Comparison of ENCODE assay signal across 1 cellular context in genomic region chr4:87006531-87007344, GRCh38.
A peak's percentile ranks its signal among the peaks of the same experiment; 100 is the strongest.
TF ChIP-seq lines count a peak whose summit lies in the region.

No MANE protein-coding gene starts in this region.

TF ChIP-seq in HepG2, 621 proteins besides CTCF, POLR2A, EP300 and RAD21 (continued from another document):
- TF ChIP-seq, protein P1, sequence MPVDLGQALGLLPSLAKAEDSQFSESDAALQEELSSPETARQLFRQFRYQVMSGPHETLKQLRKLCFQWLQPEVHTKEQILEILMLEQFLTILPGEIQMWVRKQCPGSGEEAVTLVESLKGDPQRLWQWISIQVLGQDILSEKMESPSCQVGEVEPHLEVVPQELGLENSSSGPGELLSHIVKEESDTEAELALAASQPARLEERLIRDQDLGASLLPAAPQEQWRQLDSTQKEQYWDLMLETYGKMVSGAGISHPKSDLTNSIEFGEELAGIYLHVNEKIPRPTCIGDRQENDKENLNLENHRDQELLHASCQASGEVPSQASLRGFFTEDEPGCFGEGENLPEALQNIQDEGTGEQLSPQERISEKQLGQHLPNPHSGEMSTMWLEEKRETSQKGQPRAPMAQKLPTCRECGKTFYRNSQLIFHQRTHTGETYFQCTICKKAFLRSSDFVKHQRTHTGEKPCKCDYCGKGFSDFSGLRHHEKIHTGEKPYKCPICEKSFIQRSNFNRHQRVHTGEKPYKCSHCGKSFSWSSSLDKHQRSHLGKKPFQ (CRISPR knock-in tag; IDR thresholded peaks at IDR 0.05; ENCODE audit: insufficient replicate concordance): peak; percentile 42
- TF ChIP-seq MED8 (CRISPR knock-in tag; IDR thresholded peaks at IDR 0.05; ENCODE audit: insufficient replicate concordance) (peak; percentile 20), ZNF207 (IDR thresholded peaks at IDR 0.05; ENCODE audit: borderline replicate concordance) (no peak), ZFP82 (CRISPR knock-in tag; IDR thresholded peaks at IDR 0.05; ENCODE audit: borderline replicate concordance) (0 out of 2 replicates have a peak, but pooled peaks have one; percentile 6), THAP7 (CRISPR knock-in tag; IDR thresholded peaks at IDR 0.05) (no peak), TFDP1 (CRISPR knock-in tag; IDR thresholded peaks at IDR 0.05; ENCODE audit: borderline replicate concordance) (peak; percentile 53; the same call in 1 of the 2 replicates), MIER3 (CRISPR knock-in tag; IDR thresholded peaks at IDR 0.05; ENCODE audit: borderline replicate concordance) (0 out of 2 replicates have a peak, but pooled peaks have one; percentile 9), REST (IDR thresholded peaks at IDR 0.05; ENCODE audit: borderline replicate concordance in 1 of 2, low read depth in 1 of 2, low read length in 2 of 2) (peak in 1 of 2 experiments; percentile 85; a peak in 3 of 4 replicates), ZNF225 (CRISPR knock-in tag; IDR thresholded peaks at IDR 0.05) (no peak; the same call in 1 of the 2 replicates), SNRNP70 (IDR thresholded peaks at IDR 0.05; ENCODE audit: low read depth, low read length) (no peak), CBX2 (IDR thresholded peaks at IDR 0.05; ENCODE audit: low read depth, low read length) (no peak), CBX2 (CRISPR knock-in tag; IDR thresholded peaks at IDR 0.05; ENCODE audit: low read depth) (0 out of 2 replicates have a peak, but pooled peaks have one; percentile 70), SMAD3 (CRISPR knock-in tag; IDR thresholded peaks at IDR 0.05) (no peak; the same call in 1 of the 2 replicates), TFAP4 (IDR thresholded peaks at IDR 0.05; ENCODE audit: borderline replicate concordance, low read depth) (no peak), TBX2 (CRISPR knock-in tag; IDR thresholded peaks at IDR 0.05; ENCODE audit: borderline replicate concordance) (peak; percentile 84), MAFF (IDR thresholded peaks at IDR 0.05; ENCODE audit: low read depth, low read length) (no peak), MED1 (CRISPR knock-in tag; IDR thresholded peaks at IDR 0.05) (peak; percentile 63), SP2 (CRISPR knock-in tag; IDR thresholded peaks at IDR 0.05) (no peak; the same call in 1 of the 2 replicates)
- TF ChIP-seq, protein P2, sequence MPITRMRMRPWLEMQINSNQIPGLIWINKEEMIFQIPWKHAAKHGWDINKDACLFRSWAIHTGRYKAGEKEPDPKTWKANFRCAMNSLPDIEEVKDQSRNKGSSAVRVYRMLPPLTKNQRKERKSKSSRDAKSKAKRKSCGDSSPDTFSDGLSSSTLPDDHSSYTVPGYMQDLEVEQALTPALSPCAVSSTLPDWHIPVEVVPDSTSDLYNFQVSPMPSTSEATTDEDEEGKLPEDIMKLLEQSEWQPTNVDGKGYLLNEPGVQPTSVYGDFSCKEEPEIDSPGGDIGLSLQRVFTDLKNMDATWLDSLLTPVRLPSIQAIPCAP (CRISPR knock-in tag; IDR thresholded peaks at IDR 0.05; ENCODE audit: low read depth): peak; percentile 24; the same call in 1 of the 2 replicates
- TF ChIP-seq, protein P3, sequence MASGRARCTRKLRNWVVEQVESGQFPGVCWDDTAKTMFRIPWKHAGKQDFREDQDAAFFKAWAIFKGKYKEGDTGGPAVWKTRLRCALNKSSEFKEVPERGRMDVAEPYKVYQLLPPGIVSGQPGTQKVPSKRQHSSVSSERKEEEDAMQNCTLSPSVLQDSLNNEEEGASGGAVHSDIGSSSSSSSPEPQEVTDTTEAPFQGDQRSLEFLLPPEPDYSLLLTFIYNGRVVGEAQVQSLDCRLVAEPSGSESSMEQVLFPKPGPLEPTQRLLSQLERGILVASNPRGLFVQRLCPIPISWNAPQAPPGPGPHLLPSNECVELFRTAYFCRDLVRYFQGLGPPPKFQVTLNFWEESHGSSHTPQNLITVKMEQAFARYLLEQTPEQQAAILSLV (CRISPR knock-in tag; IDR thresholded peaks at IDR 0.05; ENCODE audit: borderline replicate concordance): peak; percentile 74; the same call in 1 of the 2 replicates
